16 cellular contexts compared by ENCODE assay signal in the genomic region with DNA sequence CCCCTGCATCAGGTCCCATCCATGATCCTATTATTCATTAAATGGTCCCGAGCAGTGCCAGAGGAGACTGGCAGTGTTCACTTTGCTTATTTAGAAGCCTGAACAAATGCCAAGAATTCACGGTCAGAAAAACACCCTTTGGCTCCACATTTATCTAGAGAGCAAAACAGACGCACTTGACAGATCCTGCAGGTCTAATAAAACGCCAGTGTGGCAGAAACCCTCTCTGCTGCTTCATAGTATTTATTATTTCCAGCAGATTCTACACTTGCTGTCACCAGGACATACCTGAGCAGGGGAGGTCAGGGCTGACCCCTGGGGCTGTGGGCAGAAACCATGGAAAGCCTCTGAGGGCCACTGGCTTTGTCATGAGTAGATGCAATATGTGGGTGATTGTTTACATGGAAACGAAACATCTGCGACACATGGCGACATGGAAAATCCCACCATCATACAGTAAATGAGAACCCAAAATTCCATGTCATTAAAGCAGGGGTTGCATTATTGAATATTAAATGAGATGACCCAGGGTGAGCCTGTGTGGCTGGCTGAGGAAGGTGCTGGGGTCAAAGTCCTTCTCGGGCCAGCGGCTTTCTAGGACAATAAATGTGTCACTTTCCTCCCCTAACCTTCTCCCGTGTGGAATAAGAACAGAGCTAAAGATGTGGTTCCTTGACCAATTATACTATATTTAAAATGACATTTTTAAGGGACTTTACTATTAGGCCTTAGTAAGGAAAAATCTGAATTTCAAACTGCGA.
A peak's percentile ranks its signal among the peaks of the same experiment; 100 is the strongest.
DNase-seq lines count a peak whose midpoint lies in the region; ATAC-seq, FAIRE-seq and TF ChIP-seq lines count a peak whose summit lies in the region.
"Had no signal": no experiment of that assay in that cellular context is flagged by ENCODE, and none has a peak within 500 bp of the region (broad histone marks: within the 10 kb centered on the region; RNA-seq: fewer than 3 reads in every experiment).

No MANE protein-coding gene starts in this region.

- intact Hi-C loops in HepG2 (cut with micrococcal nuclease; ENCODE audit: unreplicated experiment) (no loop called here), aorta (cut with DNase I) (no loop called here)

- no peak overlapping the region for H2AFZ ChIP-seq in HepG2 (ENCODE audit: low read length)

- TF ChIP-seq CTCF in HepG2 (CRISPR knock-in tag; IDR thresholded peaks at IDR 0.05): no peak
- no peak for TF ChIP-seq CTCF in foreskin fibroblast (IDR thresholded peaks at IDR 0.05; ENCODE audit: low read depth, low read length)

- BruUV-seq in HepG2 (replicated peaks; lab: Mats Ljungman, UMichigan): no TSS peak

- no peak for TF ChIP-seq RAD21 in HepG2 (CRISPR knock-in tag; IDR thresholded peaks at IDR 0.05)

- in situ Hi-C loops in HepG2 (cut with HindIII; ENCODE audit: extremely low pct_ligation_motif_present, low pct_unique_long_range_greater_than_20kb): no loop called here

- peak; percentile 63 for DNase-seq in HuH-7 (ENCODE audit: low spot score)
- DNase-seq in dermis microvascular lymphatic vessel endothelial cell (ENCODE audit: low read depth in 2 of 2): peak; percentile 17 to 22
- no peak for DNase-seq in HepG2 (ENCODE audit: low spot score)
- peak; percentile 72 for DNase-seq in small intestine
- DNase-seq in hepatic stellate cell (ENCODE audit: low spot score): no peak
- DNase-seq in aorta: no peak
- no peak for DNase-seq in foreskin fibroblast
- DNase-seq: activated CD4-positive, alpha-beta T cell treated with anti-CD3 and anti-CD28 coated beads, Interleukin-2, amount 50 U/mL, for 1 hour; immature natural killer cell; NCI-H2029; stimulated activated CD4-positive, alpha-beta T cell treated with anti-CD3 and anti-CD28 coated beads, Interleukin-1b, Interleukin-23, amount 100 ng/mL, for 48 hours; stimulated activated naive CD4-positive, alpha-beta T cell treated with Interleukin-2 at 50 U/mL for 16 hours had no signal

- H3K9ac ChIP-seq in HepG2 (ENCODE audit: insufficient read depth, low read depth, low read length): no peak overlapping the region

- FAIRE-seq in HepG2 (lab: Jason Lieb, UNC) (no peak), small intestine (lab: Jason Lieb, UNC) (no peak)

- no peaks in the 10 kb centered on the region for H4K20me1 ChIP-seq in HepG2 (ENCODE audit: insufficient read depth, low read length)

- H3K27me3 ChIP-seq in HepG2 (ENCODE audit: control insufficient read depth in 1 of 2, insufficient read depth in 2 of 2, low read length in 2 of 2) (no peaks in the 10 kb centered on the region; a peak in 2 of 5 replicates), small intestine (ENCODE audit: control insufficient read depth in 2 of 2, insufficient read depth in 2 of 2, low read length in 2 of 2) (no peaks in the 10 kb centered on the region), aorta (ENCODE audit: control insufficient read depth in 1 of 2, insufficient read depth in 2 of 2, low read length in 1 of 2) (no peaks in the 10 kb centered on the region)
- H3K27me3 ChIP-seq: cardiac muscle cell, neutrophil had no signal

- H3K4me1 ChIP-seq in HepG2 (ENCODE audit: insufficient read depth, low read length): peaks cover 19% of the 10 kb centered on the region
- no peaks in the 10 kb centered on the region for H3K4me1 ChIP-seq in small intestine (ENCODE audit: control insufficient read depth in 2 of 2, insufficient read depth in 1 of 2, low read depth in 1 of 2, low read length in 1 of 2)
- peaks cover 0 to 4% of the 10 kb centered on the region in 2 donors for H3K4me1 ChIP-seq in aorta (ENCODE audit: control insufficient read depth in 1 of 2, insufficient read depth in 2 of 2, low read length in 2 of 2)

- H3K4me2 ChIP-seq in HepG2 (ENCODE audit: low read depth, low read length): no peak overlapping the region

- no peak overlapping the region for H3K27ac ChIP-seq in HepG2 (ENCODE audit: extremely low read length, insufficient read depth, low read length)
- no peak overlapping the region for H3K27ac ChIP-seq in small intestine (ENCODE audit: low read depth in 1 of 2, low read length in 1 of 2)
- H3K27ac ChIP-seq in aorta (ENCODE audit: low read depth in 1 of 2, low read length in 2 of 2): peak overlapping the region in 1 of 2 donors; percentile 83
- H3K27ac ChIP-seq: C4-2B, cardiac muscle cell, neutrophil had no signal

- POLR2A ChIA-PET in HepG2 (lab: Yijun Ruan, JAX): no interaction called here

- H3K79me2 ChIP-seq in HepG2 (ENCODE audit: insufficient read depth, low read length): no peaks in the 10 kb centered on the region

- CTCF ChIA-PET in HepG2 (lab: Yijun Ruan, JAX; ENCODE audit: low intra/inter-chr PET ratio, low total read pairs): no interaction called here

- no peaks in the 10 kb centered on the region for H3K9me3 ChIP-seq in HepG2 (ENCODE audit: low read length)
- no peaks in the 10 kb centered on the region for H3K9me3 ChIP-seq in small intestine (ENCODE audit: control insufficient read depth, low read depth)
- no peaks in the 10 kb centered on the region for H3K9me3 ChIP-seq in aorta (ENCODE audit: control insufficient read depth, low read length)
- H3K9me3 ChIP-seq: neutrophil had no signal

- ATAC-seq in HepG2 (peak; percentile 21; the same call in 1 of the 3 replicates), aorta (ENCODE audit: low FRiP score) (no peak), GM21619 (IDR thresholded peaks at IDR 0.05; ENCODE audit: unreplicated experiment) (no peak)

- H3K4me3 ChIP-seq in HepG2 (replicated peaks in 1 of 3; ENCODE audit: insufficient read depth in 1 of 3, low read depth in 2 of 3, low read length in 3 of 3) (no peak overlapping the region), small intestine (ENCODE audit: low read depth in 1 of 2, low read length in 2 of 2) (no peak overlapping the region), aorta (ENCODE audit: low read length in 2 of 2) (no peak overlapping the region), foreskin fibroblast (ENCODE audit: low read depth in 1 of 2, low read length in 2 of 2) (no peak overlapping the region)
- H3K4me3 ChIP-seq: cardiac muscle cell had no signal

- WGBS in HepG2 (ENCODE audit: low lambda C conversion rate): 43% methylated on average over 9 of the region's 11 CpGs
- 19 to 56% (median 33%) methylated on average over 11 of the region's 11 CpGs for whole genome bisulfite sequencing in small intestine, 3 donors
- 58 to 59% methylated on average over 11 of the region's 11 CpGs for WGBS in aorta, 2 donors

- no peak for TF ChIP-seq POLR2A in HepG2 (IDR thresholded peaks at IDR 0.05; ENCODE audit: insufficient read depth in 1 of 2, low read depth in 2 of 2, low read length in 2 of 2)

- TF ChIP-seq EP300 in HepG2 (IDR thresholded peaks at IDR 0.05; ENCODE audit: low read depth in 2 of 2, low read length in 2 of 2) (no peak), HepG2 (CRISPR knock-in tag; IDR thresholded peaks at IDR 0.05; ENCODE audit: borderline replicate concordance) (no peak)

- no peaks in the 10 kb centered on the region for H3K36me3 ChIP-seq in HepG2 (replicated peaks in 1 of 2; ENCODE audit: control insufficient read depth in 1 of 2, insufficient read depth in 2 of 2, low read length in 2 of 2)
- H3K36me3 ChIP-seq in small intestine (ENCODE audit: control insufficient read depth in 2 of 2, insufficient read depth in 2 of 2, low read length in 2 of 2): no peaks in the 10 kb centered on the region
- no peaks in the 10 kb centered on the region for H3K36me3 ChIP-seq in aorta (ENCODE audit: control insufficient read depth in 1 of 2, insufficient read depth in 2 of 2, low read length in 1 of 2)
- H3K36me3 ChIP-seq: cardiac muscle cell, neutrophil had no signal

TF ChIP-seq in HepG2, 621 proteins besides CTCF, POLR2A, EP300 and RAD21:
- TF ChIP-seq FOSL1 (CRISPR knock-in tag; IDR thresholded peaks at IDR 0.05; ENCODE audit: borderline replicate concordance): no peak
- peak; percentile 18; the same call in 1 of the 2 replicates for TF ChIP-seq HNF4A (CRISPR knock-in tag; IDR thresholded peaks at IDR 0.05)

Comparison
In these comparisons a context has a peak if more than half of its experiments do, and no peak if none do; other contexts are left out.
1. DNase-seq: peak in HuH-7 (single experiment), dermis microvascular lymphatic vessel endothelial cell (2 of 2) and small intestine (single experiment); none in HepG2 (single experiment), hepatic stellate cell (single experiment), aorta (0 of 2) and foreskin fibroblast (0 of 2).